8 cellular contexts compared by ENCODE assay signal in the genomic region with DNA sequence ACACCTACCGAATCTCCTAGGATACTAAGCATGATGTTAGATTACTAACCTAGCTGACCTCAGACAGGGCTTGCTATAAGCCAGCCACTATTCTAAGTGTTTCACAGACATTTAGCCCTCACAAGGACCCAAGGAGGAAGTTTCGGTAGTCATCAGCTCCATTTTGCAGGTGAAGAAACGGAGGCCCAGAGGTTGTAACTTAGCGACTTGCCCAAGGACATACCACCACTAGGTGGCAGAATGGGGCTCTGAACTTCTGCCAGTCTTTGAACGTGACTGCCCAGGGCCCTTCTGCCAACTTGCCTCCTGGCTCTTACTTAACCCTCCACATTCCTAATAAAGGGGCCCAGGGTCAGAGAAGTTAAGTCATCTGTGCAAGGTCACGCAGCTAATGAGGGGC.
DNase-seq lines count a peak whose midpoint lies in the region; ATAC-seq, FAIRE-seq and TF ChIP-seq lines count a peak whose summit lies in the region.

No MANE protein-coding gene starts in this region.

- H2AK5ac ChIP-seq in mesendoderm (ENCODE audit: low read length): no peak overlapping the region

- no peak overlapping the region for H3K23ac ChIP-seq in mesendoderm (ENCODE audit: low read length)

- no peaks in the 10 kb centered on the region for H3K79me2 ChIP-seq in mesendoderm (ENCODE audit: control insufficient read depth, insufficient read depth, low read length)

- no peak overlapping the region for H3K4me3 ChIP-seq in SJSA1
- H3K4me3 ChIP-seq in brain microvascular endothelial cell (ENCODE audit: low read depth, low read length): no peak overlapping the region
- no peak overlapping the region for H3K4me3 ChIP-seq in mesendoderm (ENCODE audit: low read length)

- peaks cover 3% of the 10 kb centered on the region for H3K4me1 Mint-ChIP-seq in T-helper 17 cell

- no peak overlapping the region for H3K9ac ChIP-seq in mesendoderm (ENCODE audit: low read length)

- H3K56ac ChIP-seq in mesendoderm (ENCODE audit: low read length): no peak overlapping the region

- no peak overlapping the region for H3K4me3 Mint-ChIP-seq in T-helper 17 cell

- in situ Hi-C loops in brain microvascular endothelial cell (cut with HindIII; ENCODE audit: low pct_ligation_motif_present, low sequenced_read_pairs): no loop called here

- H3K4me1 ChIP-seq in SJSA1 (replicated peaks): no peaks in the 10 kb centered on the region
- no peaks in the 10 kb centered on the region for H3K4me1 ChIP-seq in mesendoderm (ENCODE audit: control insufficient read depth, low read depth, low read length)

- H3K27me3 Mint-ChIP-seq in T-helper 17 cell: peaks cover 57% of the 10 kb centered on the region

- H3K9me3 ChIP-seq in SJSA1 (replicated peaks): no peaks in the 10 kb centered on the region
- H3K9me3 ChIP-seq in T-helper 17 cell (ENCODE audit: control insufficient read depth, low read length, poor library complexity, severe bottlenecking): no peaks in the 10 kb centered on the region

- no peak overlapping the region for H4K8ac ChIP-seq in mesendoderm (ENCODE audit: low read depth, low read length)

- ATAC-seq in T-helper 17 cell (no peak), GM21447 (IDR thresholded peaks at IDR 0.05; ENCODE audit: unreplicated experiment) (no peak), HG03045 (IDR thresholded peaks at IDR 0.05; ENCODE audit: unreplicated experiment) (no peak)

- H3K4me2 ChIP-seq in mesendoderm (ENCODE audit: low read length): no peak overlapping the region

- H2BK120ac ChIP-seq in mesendoderm (ENCODE audit: low read depth, low read length): no peak overlapping the region

- TF ChIP-seq CTCF in brain microvascular endothelial cell (IDR thresholded peaks at IDR 0.05; ENCODE audit: low read depth, low read length, missing control alignments): peak; percentile 7

- H2BK5ac ChIP-seq in mesendoderm (ENCODE audit: low read length): no peak overlapping the region

- no peaks in the 10 kb centered on the region for H3K79me1 ChIP-seq in mesendoderm (ENCODE audit: low read length)

- no peak for FAIRE-seq in HTR-8/SVneo (lab: Jason Lieb, UNC)

- H2BK15ac ChIP-seq in mesendoderm (replicated peaks; ENCODE audit: low read depth): no peak overlapping the region

- H3K4ac ChIP-seq in mesendoderm (ENCODE audit: low read depth, low read length): no peak overlapping the region

- no CpG with 5 or more reads among the region's 6 CpGs for WGBS in mesendoderm (ENCODE audit: extremely low coverage, insufficient coverage, low lambda C conversion rate)

- peak; percentile 73 for DNase-seq in DMS53 (lab: John Stamatoyannopoulos, UW)
- DNase-seq in HTR-8/SVneo (ENCODE audit: insufficient read length, low spot score): peak; percentile 26
- DNase-seq in SJSA1 (ENCODE audit: low read depth in 1 of 2, low spot score in 2 of 2): peak; percentile 18 to 51
- no peak for DNase-seq in brain microvascular endothelial cell
- DNase-seq in mesendoderm: peak; percentile 59
- DNase-seq in T-helper 17 cell: no peak

- H3K36me3 Mint-ChIP-seq in T-helper 17 cell (ENCODE audit: low read depth): no peaks in the 10 kb centered on the region

- no peak overlapping the region for H3K18ac ChIP-seq in mesendoderm (ENCODE audit: low read length)

- no peak overlapping the region for H3K27ac ChIP-seq in SJSA1
- H3K27ac ChIP-seq in brain microvascular endothelial cell: no peak overlapping the region
- no peak overlapping the region for H3K27ac ChIP-seq in mesendoderm (ENCODE audit: low read depth, low read length)

- H3K36me3 ChIP-seq in SJSA1: no peaks in the 10 kb centered on the region
- H3K36me3 ChIP-seq in brain microvascular endothelial cell (replicated peaks): no peaks in the 10 kb centered on the region
- H3K36me3 ChIP-seq in mesendoderm (ENCODE audit: control insufficient read depth, insufficient read depth, low read length): no peaks in the 10 kb centered on the region

- H3K27me3 ChIP-seq in SJSA1 (replicated peaks) (no peaks in the 10 kb centered on the region), brain microvascular endothelial cell (replicated peaks) (no peaks in the 10 kb centered on the region), mesendoderm (ENCODE audit: insufficient read depth, low read length, poor library complexity) (no peaks in the 10 kb centered on the region)

- no peak overlapping the region for H3K27ac Mint-ChIP-seq in T-helper 17 cell

- no peak overlapping the region for H4K5ac ChIP-seq in mesendoderm (ENCODE audit: low read length)

Comparison
In these comparisons a context has a peak if more than half of its experiments do, and no peak if none do; other contexts are left out.
1. DNase-seq: peak in DMS53 (single experiment), HTR-8/SVneo (single experiment), SJSA1 (2 of 2) and mesendoderm (single experiment); none in brain microvascular endothelial cell (single experiment) and T-helper 17 cell (0 of 3).